ENCODE assay signal across 10 cellular contexts in the genomic region with DNA sequence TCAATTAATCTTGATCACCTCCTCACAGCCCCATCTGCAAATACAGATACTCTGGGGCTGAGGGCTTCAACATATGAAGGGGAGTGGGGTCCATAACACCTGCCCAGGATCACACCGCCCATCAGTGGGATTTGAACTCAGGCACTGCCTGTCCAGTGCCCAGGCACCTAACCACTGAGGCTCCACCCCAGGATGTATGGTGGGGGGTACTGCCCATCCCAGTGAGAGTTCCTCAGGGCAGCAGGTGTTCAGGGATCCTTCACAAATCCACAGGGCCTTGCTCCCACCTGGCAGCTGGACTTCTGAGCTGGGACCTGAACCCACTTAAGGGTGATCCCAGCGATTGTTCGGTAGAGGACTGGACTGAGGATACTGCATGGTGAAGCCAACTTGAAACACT. TPM values are rescaled to one million over a fixed set of nuclear protein-coding genes. Genes with fewer than 3 reads are reported as not detected.
DNase-seq lines count a peak whose midpoint lies in the region; ATAC-seq, FAIRE-seq and TF ChIP-seq lines count a peak whose summit lies in the region.
"Had no signal": no experiment of that assay in that cellular context is flagged by ENCODE, and none has a peak within 500 bp of the region (broad histone marks: within the 10 kb centered on the region; RNA-seq: fewer than 3 reads in every experiment).

No MANE protein-coding gene starts in this region.

- no peaks in the 10 kb centered on the region for H3K27me3 Mint-ChIP-seq in mesothelial cell of epicardium (ENCODE audit: low read depth)

- 18 to 63% (median 56%) methylated on average over 2 to 3 of the region's 3 CpGs for WGBS in heart left ventricle, 4 donors

- peak overlapping the region; percentile 62 to 95 (median 88) for H3K27ac ChIP-seq in heart left ventricle
- H3K27ac ChIP-seq in breast epithelium = peak overlapping the region; percentile 82 to 93
- peak overlapping the region; percentile 86 to 87 for H3K27ac ChIP-seq in uterus
- H3K27ac ChIP-seq: SK-N-MC had no signal

- no peak for DNase-seq in heart left ventricle
- DNase-seq in cardiac septum (ENCODE audit: low spot score) = no peak
- DNase-seq in breast epithelium (ENCODE audit: low spot score in 2 of 2) = no peak
- no peak for DNase-seq in mesothelial cell of epicardium (ENCODE audit: low spot score in 2 of 2, unreplicated experiment in 2 of 2)
- DNase-seq in uterus = no peak
- no peak for DNase-seq in GM19239 (ENCODE audit: insufficient read length, low spot score)
- DNase-seq in nucleus accumbens (lab: John Stamatoyannopoulos, UW) = no peak

- peak overlapping the region; percentile 76 for H3K4me3 Mint-ChIP-seq in mesothelial cell of epicardium

- no peak for ATAC-seq in heart left ventricle
- ATAC-seq in HG03139 (IDR thresholded peaks at IDR 0.05; ENCODE audit: unreplicated experiment) = no peak

- TF ChIP-seq CTCF in heart left ventricle (IDR thresholded peaks at IDR 0.05) = no peak
- TF ChIP-seq CTCF in breast epithelium (IDR thresholded peaks at IDR 0.05) = no peak
- no peak for TF ChIP-seq CTCF in mesothelial cell of epicardium (IDR thresholded peaks at IDR 0.05; ENCODE audit: unreplicated experiment)
- no peak for TF ChIP-seq CTCF in uterus (IDR thresholded peaks at IDR 0.05)

- peaks cover 40% of the 10 kb centered on the region for H3K4me1 Mint-ChIP-seq in mesothelial cell of epicardium

- H3K36me3 ChIP-seq in heart left ventricle (peaks cover 0 to 24% (median 12%) of the 10 kb centered on the region in 9 donors), breast epithelium (no peaks in the 10 kb centered on the region), uterus (no peaks in the 10 kb centered on the region)

- H3K27me3 ChIP-seq in heart left ventricle (peaks cover 0 to 12% (median 0%) of the 10 kb centered on the region in 9 donors), breast epithelium (no peaks in the 10 kb centered on the region), uterus (no peaks in the 10 kb centered on the region)

- peaks cover 0 to 48% (median 24%) of the 10 kb centered on the region in 12 donors for H3K4me1 ChIP-seq in heart left ventricle
- peaks cover 0 to 4% of the 10 kb centered on the region in 2 donors for H3K4me1 ChIP-seq in breast epithelium
- peaks cover 0 to 5% of the 10 kb centered on the region in 2 donors for H3K4me1 ChIP-seq in uterus

- H3K9me3 Mint-ChIP-seq in mesothelial cell of epicardium = no peaks in the 10 kb centered on the region

- H3K4me3 ChIP-seq in heart left ventricle (peak overlapping the region in 10 of 12 donors; percentile 60 to 83 (median 66)), breast epithelium (peak overlapping the region; percentile 51 to 81 (median 73)), uterus (peak overlapping the region; percentile 50 to 64)
- H3K4me3 ChIP-seq: SK-N-MC had no signal

- TF ChIP-seq POLR2A in heart left ventricle (IDR thresholded peaks at IDR 0.05) = no peak
- no peak for TF ChIP-seq POLR2A in breast epithelium (IDR thresholded peaks at IDR 0.05)
- TF ChIP-seq POLR2A in uterus (IDR thresholded peaks at IDR 0.05) = no peak

- no peaks in the 10 kb centered on the region for H3K9me3 ChIP-seq in heart left ventricle
- H3K9me3 ChIP-seq in breast epithelium = no peaks in the 10 kb centered on the region
- no peaks in the 10 kb centered on the region for H3K9me3 ChIP-seq in uterus

- H3K36me3 Mint-ChIP-seq in mesothelial cell of epicardium = no peaks in the 10 kb centered on the region

- no peak for FAIRE-seq in GM19239 (lab: Jason Lieb, UNC)
- FAIRE-seq: G401.6 had no signal

- intact Hi-C loops in heart left ventricle (cut with DNase I) (loop anchor here in 6 of 10 donors (2.0 to 5.0 kb wide), 5 partner anchors 31 to 113 kb away; a partner anchor contains a TSS), cardiac septum (cut with DNase I) (loop anchor here (2.0 to 10.0 kb wide), 3 partner anchors 33 to 67 kb away; a partner anchor contains a TSS), breast epithelium (cut with DNase I; ENCODE audit: low total_unique reads) (no loop called here), uterus (cut with DNase I; ENCODE audit: low total_unique reads) (no loop called here)

- H3K27ac Mint-ChIP-seq in mesothelial cell of epicardium = peak overlapping the region; percentile 95

RNA-seq across cellular contexts. Expression of a gene that starts 33.2 kb away (rescaled TPM):
- total RNA-seq in heart left ventricle (10 to 100 TPM; 14.7 to 29.6 (median 18.2) TPM), cardiac septum (20.7 TPM), breast epithelium (10 to 100 TPM in 2 of 3 donors, 1 to 10 TPM in 1; 6.9 to 10.9 (median 10.8) TPM), mesothelial cell of epicardium (56.9 to 60.9 TPM (median 60.2 TPM) in 3 replicates), uterus (100 to 1,000 TPM in 1 of 4 donors, 10 to 100 TPM in 2, 1 to 10 TPM in 1; 7.4 to 318 (median 58.5) TPM)
- polyA plus RNA-seq in heart left ventricle = 10 to 100 TPM in 1 of 2 donors, 1 to 10 TPM in 1; 4.5 to 19.2 TPM

Comparison
In these comparisons a context has a peak if more than half of its experiments do, and no peak if none do; other contexts are left out.
1. intact Hi-C loops: an anchor here in heart left ventricle (2.0 to 5.0 kb wide) and cardiac septum (2.0 to 10.0 kb wide); none called in breast epithelium and uterus.